Comparison of ENCODE assay signal across 34 cellular contexts in the genomic region with DNA sequence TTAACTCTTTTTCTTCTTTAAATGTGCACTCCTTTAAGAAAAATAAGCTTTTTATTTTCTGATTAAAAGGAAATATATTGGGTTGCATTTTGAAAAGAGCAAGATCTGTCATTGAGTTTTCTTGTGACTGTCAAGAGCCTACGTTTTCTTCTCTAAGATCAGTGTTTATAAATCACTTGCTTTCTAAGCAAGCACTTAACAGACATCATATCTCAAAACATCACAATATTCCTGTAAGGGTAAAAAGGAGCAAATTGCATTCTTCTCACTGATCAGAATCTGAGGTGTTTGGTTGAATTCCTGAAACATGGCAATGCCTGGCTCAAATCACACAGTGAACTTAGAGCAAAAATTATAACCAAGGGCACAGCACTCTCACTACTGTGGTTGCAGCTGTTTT.
"Had no signal": no experiment of that assay in that cellular context is flagged by ENCODE, and none has a peak within 500 bp of the region (broad histone marks: within the 10 kb centered on the region; RNA-seq: fewer than 3 reads in every experiment).

No MANE protein-coding gene starts in this region.

- H3K4me3 ChIP-seq: MG63 had no signal

- H3K9ac ChIP-seq: KMS-11 had no signal

- H3K9me3 ChIP-seq: MG63 had no signal

- DNase-seq: Karpas-422, Kasumi-1, MG63, MM.1S, MV-4-11, NCI-H1048, NCI-H1092, NCI-H1092 treated with DMSO at 0.1 percent for 48 hours, NCI-H1105, NCI-H1105 treated with DMSO at 0.1 percent for 48 hours, NCI-H1417, NCI-H1417 treated with DMSO at 0.1 percent for 48 hours, NCI-H1436, NCI-H1436 treated with DMSO at 0.1 percent for 48 hours, NCI-H146, NCI-H1694, NCI-H1694 treated with DMSO at 0.1 percent for 48 hours, NCI-H187, NCI-H187 treated with DMSO at 0.1 percent for 48 hours, NCI-H1930, NCI-H2029, NCI-H2029 treated with DMSO at 0.1 percent for 48 hours, NCI-H2081, NCI-H2081 treated with DMSO at 0.1 percent for 48 hours, NCI-H2107, NCI-H2171, NCI-H2171 treated with DMSO at 0.1 percent for 48 hours, NCI-H2227 treated with DMSO at 0.1 percent for 48 hours, NCI-H226, NCI-H345, NCI-H446, NCI-H446 treated with DMSO at 0.1 percent for 48 hours, NCI-H510A had no signal

- H3K27ac ChIP-seq: KMS-11 had no signal

- H3K4me2 ChIP-seq: KMS-11 had no signal

- H3K27me3 ChIP-seq: MG63 had no signal

- H3K36me3 ChIP-seq: MG63 had no signal
